Comparison of ENCODE assay signal across 9 cellular contexts in the genomic region with DNA sequence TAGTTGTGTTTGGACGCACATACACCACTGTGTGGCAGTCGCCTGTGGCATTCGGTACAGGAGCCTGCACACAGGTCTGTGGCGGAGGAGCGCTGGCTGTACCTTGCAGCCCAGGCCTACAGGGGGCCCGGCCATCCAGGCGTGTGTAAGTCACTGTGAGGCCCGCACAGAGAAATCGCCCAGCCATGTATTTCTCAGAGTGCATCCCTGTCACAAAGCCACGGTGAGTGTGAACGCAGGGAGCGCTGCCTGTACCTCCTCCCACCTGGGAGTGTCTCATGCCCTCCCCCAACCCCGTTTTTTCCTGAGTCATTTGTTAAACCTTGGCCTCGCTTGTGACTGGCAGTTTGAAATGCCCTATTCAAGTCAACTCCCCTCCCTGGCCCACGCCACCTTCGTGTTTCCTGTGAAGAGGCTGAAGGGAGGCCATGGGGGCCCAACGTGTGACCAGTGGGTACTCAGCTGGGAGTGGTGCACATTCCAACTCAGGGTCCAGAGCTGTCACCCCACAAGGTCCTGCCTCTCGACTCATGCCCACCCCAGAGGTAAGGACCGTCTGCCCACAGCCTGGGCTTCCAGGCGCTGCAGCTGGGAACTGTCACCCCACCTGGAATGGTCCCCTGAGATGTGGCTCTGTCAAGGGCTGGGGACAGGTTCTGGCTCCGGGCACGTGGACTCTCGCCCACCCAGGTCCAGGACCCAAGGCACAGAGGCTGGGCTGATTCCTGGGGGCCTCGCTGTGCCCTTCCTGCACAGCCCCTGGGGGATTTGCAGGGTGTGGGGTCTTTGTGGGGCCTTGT. TPM values are rescaled to one million over a fixed set of nuclear protein-coding genes. Genes with fewer than 3 reads are reported as not detected.
DNase-seq lines count a peak whose midpoint lies in the region; ATAC-seq lines count a peak whose summit lies in the region.
"Had no signal": no experiment of that assay in that cellular context is flagged by ENCODE, and none has a peak within 500 bp of the region (broad histone marks: within the 10 kb centered on the region; RNA-seq: fewer than 3 reads in every experiment).

No MANE protein-coding gene starts in this region.

- H3K36me3 Mint-ChIP-seq in activated naive CD8-positive, alpha-beta T cell = peaks cover 2% of the 10 kb centered on the region

- no peak overlapping the region for H3K27ac Mint-ChIP-seq in activated naive CD8-positive, alpha-beta T cell
- H3K27ac Mint-ChIP-seq: stimulated activated naive CD8-positive, alpha-beta T cell treated with anti-CD3 and anti-CD28 coated beads, Interleukin-15, Interleukin-2, amounts not matched to agents 100 ng/mL and 50 ng/mL, for 24 hours had no signal

- H3K9me3 Mint-ChIP-seq in activated naive CD8-positive, alpha-beta T cell (ENCODE audit: low read depth) = no peaks in the 10 kb centered on the region
- H3K9me3 Mint-ChIP-seq: stimulated activated naive CD8-positive, alpha-beta T cell treated with anti-CD3 and anti-CD28 coated beads, Interleukin-15, Interleukin-2, amounts not matched to agents 100 ng/mL and 50 ng/mL, for 24 hours had no signal

- in situ Hi-C loops in ACHN (cut with HindIII; ENCODE audit: low pct_ligation_motif_present, low pct_unique_long_range_greater_than_20kb, low sequenced_read_pairs) = no loop called here

- no peak overlapping the region for H3K27ac ChIP-seq in caudate nucleus (ENCODE audit: low read depth, low read length)

- H3K27me3 Mint-ChIP-seq in activated naive CD8-positive, alpha-beta T cell = no peaks in the 10 kb centered on the region
- H3K27me3 Mint-ChIP-seq: stimulated activated naive CD8-positive, alpha-beta T cell treated with anti-CD3 and anti-CD28 coated beads, Interleukin-15, Interleukin-2, amounts not matched to agents 100 ng/mL and 50 ng/mL, for 24 hours had no signal

- H3K4me3 Mint-ChIP-seq in activated naive CD8-positive, alpha-beta T cell = peak overlapping the region; percentile 54
- H3K4me3 Mint-ChIP-seq: stimulated activated naive CD8-positive, alpha-beta T cell treated with anti-CD3 and anti-CD28 coated beads, Interleukin-15, Interleukin-2, amounts not matched to agents 100 ng/mL and 50 ng/mL, for 24 hours had no signal

- intact Hi-C loops in posterior vena cava (cut with DNase I) = no loop called here

- ATAC-seq in HG02610 (IDR thresholded peaks at IDR 0.05; ENCODE audit: unreplicated experiment) = no peak

- peaks cover 39% of the 10 kb centered on the region for H3K4me1 Mint-ChIP-seq in activated naive CD8-positive, alpha-beta T cell (ENCODE audit: low read depth)

- peak; percentile 44 for DNase-seq in NCI-H2227 (lab: John Stamatoyannopoulos, UW; ENCODE audit: unreplicated experiment)
- DNase-seq in NCI-H2227 treated with DMSO at 0.1 percent for 48 hours (lab: John Stamatoyannopoulos, UW) = no peak
- DNase-seq in NAMALWA (ENCODE audit: low spot score) = peak; percentile 83
- DNase-seq in posterior vena cava (ENCODE audit: low spot score) = peak; percentile 66
- no peak for DNase-seq in caudate nucleus (lab: John Stamatoyannopoulos, UW)
- no peak for DNase-seq in ACHN

RNA-seq across cellular contexts. Expression of gene RASA3, which starts 11.6 kb away (rescaled TPM):
- 10 to 100 TPM; 28.8 to 30.1 TPM for total RNA-seq in posterior vena cava

RNA-seq across cellular contexts. Expression of gene CFAP97D2, which starts 35.1 kb away (rescaled TPM):
- total RNA-seq in posterior vena cava = not detected

Comparison
In these comparisons a context has a peak if more than half of its experiments do, and no peak if none do; other contexts are left out.
1. DNase-seq: peak in NCI-H2227 (single experiment), NAMALWA (single experiment) and posterior vena cava (single experiment); none in NCI-H2227 treated with DMSO at 0.1 percent for 48 hours (single experiment), caudate nucleus (0 of 61) and ACHN (single experiment).